Comparison of ENCODE assay signal across 1 cellular context in the genomic region with DNA sequence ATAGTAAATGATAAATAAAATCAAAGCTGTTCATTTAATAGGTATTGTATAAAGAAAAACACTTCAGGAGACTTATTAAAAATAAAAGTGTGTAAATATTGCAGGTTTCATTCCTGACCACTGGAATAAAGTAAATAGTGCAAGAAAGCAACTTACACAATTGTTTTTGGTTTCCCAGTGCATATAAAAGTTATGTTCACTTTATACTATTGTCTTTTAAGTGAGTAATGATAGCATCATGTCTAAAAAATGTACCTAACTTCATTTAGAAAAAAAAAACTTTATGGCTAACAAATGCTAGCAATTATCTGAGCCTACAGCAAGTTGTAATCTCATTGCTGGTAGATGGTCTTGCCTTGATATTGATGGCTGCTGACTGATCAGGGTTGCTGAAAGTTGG.
TF ChIP-seq lines count a peak whose summit lies in the region.

No MANE protein-coding gene starts in this region.

TF ChIP-seq in SK-N-SH treated with all-trans-retinoic acid at 6 μM for 48 hours, 23 proteins besides CTCF, POLR2A, EP300 and RAD21 (continued from another document):
- TF ChIP-seq, protein P1, sequence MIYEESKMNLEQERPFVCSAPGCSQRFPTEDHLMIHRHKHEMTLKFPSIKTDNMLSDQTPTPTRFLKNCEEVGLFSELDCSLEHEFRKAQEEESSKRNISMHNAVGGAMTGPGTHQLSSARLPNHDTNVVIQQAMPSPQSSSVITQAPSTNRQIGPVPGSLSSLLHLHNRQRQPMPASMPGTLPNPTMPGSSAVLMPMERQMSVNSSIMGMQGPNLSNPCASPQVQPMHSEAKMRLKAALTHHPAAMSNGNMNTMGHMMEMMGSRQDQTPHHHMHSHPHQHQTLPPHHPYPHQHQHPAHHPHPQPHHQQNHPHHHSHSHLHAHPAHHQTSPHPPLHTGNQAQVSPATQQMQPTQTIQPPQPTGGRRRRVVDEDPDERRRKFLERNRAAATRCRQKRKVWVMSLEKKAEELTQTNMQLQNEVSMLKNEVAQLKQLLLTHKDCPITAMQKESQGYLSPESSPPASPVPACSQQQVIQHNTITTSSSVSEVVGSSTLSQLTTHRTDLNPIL (CRISPR knock-in tag; IDR thresholded peaks at IDR 0.05; ENCODE audit: low read depth) = no peak
- no peak for TF ChIP-seq ZNF8 (CRISPR knock-in tag; IDR thresholded peaks at IDR 0.05)
